1 cellular context compared by ENCODE assay signal in genomic region chr2:151261977-151262291, GRCh38.
A peak's percentile ranks its signal among the peaks of the same experiment; 100 is the strongest.
TF ChIP-seq lines count a peak whose summit lies in the region.

No MANE protein-coding gene starts in this region.

TF ChIP-seq in GM12878, 131 proteins besides CTCF, POLR2A, EP300 and RAD21:
- TF ChIP-seq IRF4 (IDR thresholded peaks at IDR 0.05; ENCODE audit: low read depth, low read length) = no peak
- no peak for TF ChIP-seq SMAD5 (IDR thresholded peaks at IDR 0.05; ENCODE audit: low read depth)
- 0 out of 2 replicates have a peak, but pooled peaks have one; percentile 8 for TF ChIP-seq POLR2AphosphoS5 (IDR thresholded peaks at IDR 0.05; ENCODE audit: low read length)
- TF ChIP-seq BCLAF1 (IDR thresholded peaks at IDR 0.05) = no peak
- peak; percentile 21; the same call in 1 of the 2 replicates for TF ChIP-seq RELB (IDR thresholded peaks at IDR 0.05; ENCODE audit: low read depth)
